8 cellular contexts compared by ENCODE assay signal in the genomic region with DNA sequence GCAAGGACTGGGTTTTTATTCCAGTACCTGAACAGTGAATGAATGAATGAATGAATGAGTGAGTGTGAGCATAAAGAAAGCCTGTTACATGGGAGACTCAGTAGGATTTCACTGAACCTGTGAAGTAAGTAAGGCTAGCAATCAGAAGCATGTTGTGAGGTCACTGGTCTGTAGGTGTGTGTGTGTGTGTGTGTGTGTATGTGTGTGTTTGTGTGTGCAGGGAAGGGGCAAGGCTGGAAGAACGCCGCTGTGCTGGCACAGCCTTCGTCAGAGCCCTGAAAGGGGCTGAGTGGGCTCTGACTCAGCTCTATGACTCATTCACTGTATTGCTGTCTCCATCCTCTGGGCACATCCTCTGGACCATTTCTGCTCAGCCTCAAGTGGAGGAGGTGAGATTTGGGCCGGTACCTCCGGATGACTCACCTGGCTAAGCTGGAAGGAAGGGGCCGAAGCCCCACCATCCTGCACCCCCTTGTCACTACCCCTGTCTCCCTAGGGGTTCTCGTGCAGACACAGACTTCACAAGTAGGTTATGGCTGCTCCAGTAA. TPM values are rescaled to one million over a fixed set of nuclear protein-coding genes. Genes with fewer than 3 reads are reported as not detected.
DNase-seq lines count a peak whose midpoint lies in the region; ATAC-seq and TF ChIP-seq lines count a peak whose summit lies in the region.

No MANE protein-coding gene starts in this region.

- H3F3A ChIP-seq in SK-N-SH (replicated peaks; ENCODE audit: insufficient read depth): peaks cover 24% of the 10 kb centered on the region
- peaks cover 6% of the 10 kb centered on the region for H3F3A ChIP-seq in smooth muscle cell (ENCODE audit: low read depth)

- 0 out of 2 replicates have a peak overlapping the region, but pooled peaks have one; percentile 5 for H2AFZ ChIP-seq in SK-N-SH (ENCODE audit: low read depth)
- no peak overlapping the region for H2AFZ ChIP-seq in smooth muscle cell (ENCODE audit: low read depth)

- H3K4me3 Mint-ChIP-seq in chondrocyte (ENCODE audit: unreplicated experiment): no peak overlapping the region

- no peak overlapping the region for H3K4me3 ChIP-seq in SK-N-SH (ENCODE audit: low read depth in 2 of 2, low read length in 1 of 2)
- no peak overlapping the region for H3K4me3 ChIP-seq in smooth muscle cell

- H3K4me1 Mint-ChIP-seq in chondrocyte (ENCODE audit: low read depth): peaks cover 59% of the 10 kb centered on the region

- TF ChIP-seq EP300 in SK-N-SH (IDR thresholded peaks at IDR 0.05; ENCODE audit: borderline replicate concordance in 1 of 2, low read depth in 1 of 2, low read length in 1 of 2): peak in 1 of 2 experiments; percentile 93; a peak in 2 of 4 replicates

- no peaks in the 10 kb centered on the region for H3K27me3 Mint-ChIP-seq in chondrocyte (ENCODE audit: low read depth)

- POLR2A ChIA-PET in SK-N-SH (lab: Yijun Ruan, JAX): no interaction called here

- no peak for TF ChIP-seq RAD21 in SK-N-SH (IDR thresholded peaks at IDR 0.05; ENCODE audit: low read length)

- H3K27me3 ChIP-seq in SK-N-SH (ENCODE audit: insufficient read depth) (no peaks in the 10 kb centered on the region), smooth muscle cell (ENCODE audit: low read depth) (no peaks in the 10 kb centered on the region)

- H3K79me2 ChIP-seq in SK-N-SH (ENCODE audit: insufficient read depth) (no peaks in the 10 kb centered on the region), smooth muscle cell (ENCODE audit: low read depth) (no peaks in the 10 kb centered on the region)

- H3K36me3 ChIP-seq in SK-N-SH (replicated peaks in 1 of 2; ENCODE audit: control insufficient read depth in 1 of 2, insufficient read depth in 2 of 2, low read length in 1 of 2) (no peaks in the 10 kb centered on the region), smooth muscle cell (ENCODE audit: low read depth) (no peaks in the 10 kb centered on the region)

- H3K36me3 Mint-ChIP-seq in chondrocyte (ENCODE audit: low read depth): no peaks in the 10 kb centered on the region

- DNase-seq in GM04504 (ENCODE audit: low read depth) (peak; percentile 70), SK-N-SH (no peak), chondrocyte (ENCODE audit: low spot score) (no peak), smooth muscle cell (lab: John Stamatoyannopoulos, UW; ENCODE audit: unreplicated experiment) (no peak)

- no peaks in the 10 kb centered on the region for H3K9me3 Mint-ChIP-seq in chondrocyte (ENCODE audit: low read depth)

- H4K20me1 ChIP-seq in SK-N-SH (ENCODE audit: insufficient read depth) (no peaks in the 10 kb centered on the region), smooth muscle cell (ENCODE audit: low read depth) (no peaks in the 10 kb centered on the region)

- peak overlapping the region in 1 of 2 experiments; percentile 58; a peak in 2 of 4 replicates for H3K27ac ChIP-seq in SK-N-SH (ENCODE audit: low read depth in 2 of 2, low read length in 1 of 2)
- peak overlapping the region; percentile 56 for H3K27ac ChIP-seq in smooth muscle cell (ENCODE audit: low read depth)

- no peak for ATAC-seq in HG02610 (IDR thresholded peaks at IDR 0.05; ENCODE audit: unreplicated experiment)
- no peak for ATAC-seq in GM18858 (IDR thresholded peaks at IDR 0.05; ENCODE audit: unreplicated experiment)
- ATAC-seq in HG02588 (IDR thresholded peaks at IDR 0.05; ENCODE audit: unreplicated experiment): no peak
- no peak for ATAC-seq in GM18502 (IDR thresholded peaks at IDR 0.05; ENCODE audit: poor library complexity, unreplicated experiment)

- H3K4me1 ChIP-seq in SK-N-SH (ENCODE audit: control insufficient read depth in 1 of 2, insufficient read depth in 2 of 2, low read depth in 1 of 2, low read length in 1 of 2): peaks cover 15 to 24% of the 10 kb centered on the region in 2 experiments; a peak in 3 of 4 replicates
- peaks cover 14% of the 10 kb centered on the region for H3K4me1 ChIP-seq in smooth muscle cell (ENCODE audit: low read depth)

- TF ChIP-seq CTCF in SK-N-SH (IDR thresholded peaks at IDR 0.05) (no peak), chondrocyte (IDR thresholded peaks at IDR 0.05) (no peak), smooth muscle cell (IDR thresholded peaks at IDR 0.05; ENCODE audit: borderline replicate concordance, insufficient read depth, poor library complexity, severe bottlenecking) (no peak)

- H3K4me2 ChIP-seq in SK-N-SH: peak overlapping the region; percentile 30
- peak overlapping the region; percentile 3 for H3K4me2 ChIP-seq in smooth muscle cell

- no peaks in the 10 kb centered on the region for H3K9me2 ChIP-seq in SK-N-SH

- H3K27ac Mint-ChIP-seq in chondrocyte (ENCODE audit: unreplicated experiment): peak overlapping the region; percentile 47

- 9% methylated on average over 7 of the region's 7 CpGs for WGBS in SK-N-SH (ENCODE audit: low lambda C conversion rate)
- WGBS in smooth muscle cell (ENCODE audit: low lambda C conversion rate): 19% methylated on average over 7 of the region's 7 CpGs

- no peaks in the 10 kb centered on the region for H3K9me3 ChIP-seq in SK-N-SH
- H3K9me3 ChIP-seq in smooth muscle cell (replicated peaks; ENCODE audit: low read depth): no peaks in the 10 kb centered on the region

- CTCF ChIA-PET in SK-N-SH (lab: Yijun Ruan, JAX): interaction anchor here (1.1 to 4.2 kb wide), 6 partner anchors 16 to 37 kb away, joined by 3 to 27 read pairs (median 3); no protein-coding TSS in a partner anchor

- no peak overlapping the region for H3K9ac ChIP-seq in SK-N-SH
- H3K9ac ChIP-seq in smooth muscle cell (ENCODE audit: low read depth): no peak overlapping the region

TF ChIP-seq in SK-N-SH, 30 proteins besides CTCF, POLR2A, EP300 and RAD21 (continues in another document):
- peak; percentile 100 for TF ChIP-seq FOSL2 (IDR thresholded peaks at IDR 0.05; ENCODE audit: borderline replicate concordance, low read depth)
- peak; percentile 100 for TF ChIP-seq JUND (IDR thresholded peaks at IDR 0.05)
- peak; percentile 36; the same call in 1 of the 2 replicates for TF ChIP-seq YY1 (IDR thresholded peaks at IDR 0.05; ENCODE audit: low read depth)
- TF ChIP-seq, protein P1, sequence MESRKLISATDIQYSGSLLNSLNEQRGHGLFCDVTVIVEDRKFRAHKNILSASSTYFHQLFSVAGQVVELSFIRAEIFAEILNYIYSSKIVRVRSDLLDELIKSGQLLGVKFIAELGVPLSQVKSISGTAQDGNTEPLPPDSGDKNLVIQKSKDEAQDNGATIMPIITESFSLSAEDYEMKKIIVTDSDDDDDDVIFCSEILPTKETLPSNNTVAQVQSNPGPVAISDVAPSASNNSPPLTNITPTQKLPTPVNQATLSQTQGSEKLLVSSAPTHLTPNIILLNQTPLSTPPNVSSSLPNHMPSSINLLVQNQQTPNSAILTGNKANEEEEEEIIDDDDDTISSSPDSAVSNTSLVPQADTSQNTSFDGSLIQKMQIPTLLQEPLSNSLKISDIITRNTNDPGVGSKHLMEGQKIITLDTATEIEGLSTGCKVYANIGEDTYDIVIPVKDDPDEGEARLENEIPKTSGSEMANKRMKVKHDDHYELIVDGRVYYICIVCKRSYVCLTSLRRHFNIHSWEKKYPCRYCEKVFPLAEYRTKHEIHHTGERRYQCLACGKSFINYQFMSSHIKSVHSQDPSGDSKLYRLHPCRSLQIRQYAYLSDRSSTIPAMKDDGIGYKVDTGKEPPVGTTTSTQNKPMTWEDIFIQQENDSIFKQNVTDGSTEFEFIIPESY (IDR thresholded peaks at IDR 0.05; ENCODE audit: borderline replicate concordance, low read depth): peak; percentile 65; the same call in 1 of the 2 replicates
- TF ChIP-seq RFX5 (IDR thresholded peaks at IDR 0.05; ENCODE audit: low read length): no peak
- peak; percentile 72; the same call in 1 of the 2 replicates for TF ChIP-seq RXRA (IDR thresholded peaks at IDR 0.05; ENCODE audit: borderline replicate concordance, low read depth)
- 0 out of 2 replicates have a peak, but pooled peaks have one; percentile 15 for TF ChIP-seq TAF1 (IDR thresholded peaks at IDR 0.05; ENCODE audit: borderline replicate concordance, low read depth, low read length)
- peak; percentile 93 for TF ChIP-seq TCF12 (IDR thresholded peaks at IDR 0.05)
- no peak for TF ChIP-seq FOXJ3 (CRISPR knock-in tag; IDR thresholded peaks at IDR 0.05)
- no peak for TF ChIP-seq ELF1 (IDR thresholded peaks at IDR 0.05)
- TF ChIP-seq GATA2 (CRISPR knock-in tag; IDR thresholded peaks at IDR 0.05): no peak
- TF ChIP-seq, protein P2, sequence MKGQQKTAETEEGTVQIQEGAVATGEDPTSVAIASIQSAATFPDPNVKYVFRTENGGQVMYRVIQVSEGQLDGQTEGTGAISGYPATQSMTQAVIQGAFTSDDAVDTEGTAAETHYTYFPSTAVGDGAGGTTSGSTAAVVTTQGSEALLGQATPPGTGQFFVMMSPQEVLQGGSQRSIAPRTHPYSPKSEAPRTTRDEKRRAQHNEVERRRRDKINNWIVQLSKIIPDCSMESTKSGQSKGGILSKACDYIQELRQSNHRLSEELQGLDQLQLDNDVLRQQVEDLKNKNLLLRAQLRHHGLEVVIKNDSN (IDR thresholded peaks at IDR 0.05; ENCODE audit: borderline replicate concordance, low read depth): 0 out of 2 replicates have a peak, but pooled peaks have one; percentile 24

RNA-seq across cellular contexts. Expression of gene MRPL33, which starts 51.4 kb away (rescaled TPM):
- polyA plus RNA-seq in SK-N-SH (2012; rRNA removed): 132 and 153 TPM in 2 replicates
- polyA plus RNA-seq in SK-N-SH (2012; cell fraction: cytosol; rRNA removed): 243 and 426 TPM in 2 replicates
- 22.4 and 51.9 TPM in 2 replicates for polyA plus RNA-seq in SK-N-SH (2012; cell fraction: nucleus; rRNA removed)
- 59.9 to 64.9 TPM (median 62.1 TPM) in 3 replicates for total RNA-seq in chondrocyte
- 94.5 and 142 TPM in 2 replicates for total RNA-seq in smooth muscle cell
- polyA plus RNA-seq in smooth muscle cell: 192 and 193 TPM in 2 replicates

RNA-seq across cellular contexts. Expression of gene SLC4A1AP, which starts 56.4 kb away (rescaled TPM):
- polyA plus RNA-seq in SK-N-SH (2012; rRNA removed) (9.4 and 9.8 TPM in 2 replicates), smooth muscle cell (26.2 and 29.7 TPM in 2 replicates)
- polyA plus RNA-seq in SK-N-SH (2012; cell fraction: cytosol; rRNA removed): 10.6 and 13.9 TPM in 2 replicates
- polyA plus RNA-seq in SK-N-SH (2012; cell fraction: nucleus; rRNA removed): 8.7 and 11.4 TPM in 2 replicates
- total RNA-seq in chondrocyte (16.4 to 24.3 TPM (median 18.8 TPM) in 3 replicates), smooth muscle cell (27.5 and 28.7 TPM in 2 replicates)

RNA-seq across cellular contexts. Expression of gene SUPT7L, which starts 56.7 kb away (rescaled TPM):
- polyA plus RNA-seq in SK-N-SH (2012; rRNA removed) (49.7 and 69.3 TPM in 2 replicates), smooth muscle cell (18.9 and 27.9 TPM in 2 replicates)
- polyA plus RNA-seq in SK-N-SH (2012; cell fraction: cytosol; rRNA removed): 28.3 and 33.5 TPM in 2 replicates
- polyA plus RNA-seq in SK-N-SH (2012; cell fraction: nucleus; rRNA removed): 135 and 184 TPM in 2 replicates
- total RNA-seq in chondrocyte (29.1 to 37.1 TPM (median 30.7 TPM) in 3 replicates), smooth muscle cell (27.6 and 29.8 TPM in 2 replicates)
